Comparison of ENCODE assay signal across 8 cellular contexts in the genomic region with DNA sequence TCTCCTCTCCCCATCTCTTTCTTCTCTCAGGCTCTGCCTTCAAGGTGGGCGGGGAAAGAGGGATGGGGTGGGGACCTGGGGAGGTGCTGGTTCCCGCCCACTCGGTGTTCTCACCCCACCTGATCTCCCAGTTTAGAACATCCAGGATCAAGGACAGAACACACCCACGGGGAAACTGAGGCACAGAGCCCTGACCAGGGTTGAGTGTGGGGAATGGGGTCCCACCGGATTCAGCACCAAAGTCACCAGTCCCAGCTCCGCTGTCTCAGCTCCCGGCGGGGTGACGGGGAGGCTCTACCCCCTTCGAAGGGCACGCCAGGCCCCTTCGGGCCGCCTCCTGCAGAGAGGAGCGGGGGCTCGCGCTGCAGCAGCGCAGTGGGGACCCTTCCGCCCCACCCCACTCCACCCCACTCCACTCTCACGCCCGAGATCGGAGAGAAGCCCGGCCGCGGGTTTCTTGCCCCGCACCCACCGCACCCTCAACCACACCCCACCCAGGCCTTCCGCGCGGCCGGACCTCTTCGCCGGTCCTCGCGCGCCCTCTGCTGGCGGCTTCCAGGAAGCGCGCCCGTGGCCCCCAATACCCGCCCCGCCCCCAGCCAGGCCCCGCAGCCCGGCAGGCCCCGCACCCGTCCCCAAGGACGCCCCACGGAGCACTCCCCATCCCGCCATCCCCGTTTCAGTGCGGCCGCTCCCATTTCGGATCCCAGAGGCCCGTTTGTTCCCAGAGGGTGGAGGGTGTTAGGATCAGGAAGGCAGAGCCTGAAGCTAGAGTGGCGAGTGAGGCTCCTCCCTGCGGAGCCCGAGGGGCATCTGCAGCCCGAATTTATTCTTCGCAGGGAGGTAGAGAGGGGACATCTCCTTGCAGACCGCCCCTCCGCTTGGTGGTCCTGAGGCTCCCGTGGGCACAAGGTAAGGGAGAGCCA. TPM values are rescaled to one million over a fixed set of nuclear protein-coding genes. Genes with fewer than 3 reads are reported as not detected.
DNase-seq lines count a peak whose midpoint lies in the region; ATAC-seq and TF ChIP-seq lines count a peak whose summit lies in the region.

No MANE protein-coding gene starts in this region.

- peak; percentile 74 to 83 (median 76) for DNase-seq in CD4-positive, alpha-beta memory T cell
- DNase-seq in SJSA1 (ENCODE audit: low read depth in 1 of 2, low spot score in 2 of 2) (peak; percentile 69 to 75), glutamatergic neuron (peak; percentile 89), osteoblast (ENCODE audit: insufficient read length, low spot score, missing footprints) (peak; percentile 99), testis (peak; percentile 92)
- peak; percentile 81 for DNase-seq in activated naive CD4-positive, alpha-beta T cell treated with anti-CD3 and anti-CD28 coated beads for 36 hours

- H3K9me3 Mint-ChIP-seq in CD4-positive, alpha-beta memory T cell = peaks cover 0 to 3% (median 0%) of the 10 kb centered on the region in 8 donors
- H3K9me3 Mint-ChIP-seq in activated naive CD4-positive, alpha-beta T cell treated with anti-CD3 and anti-CD28 coated beads for 36 hours = no peaks in the 10 kb centered on the region
- H3K9me3 Mint-ChIP-seq in glutamatergic neuron (ENCODE audit: unreplicated experiment) = peaks cover 10% of the 10 kb centered on the region

- peaks cover 2 to 3% of the 10 kb centered on the region in 2 donors for H3K36me3 Mint-ChIP-seq in CD4-positive, alpha-beta memory T cell
- no peaks in the 10 kb centered on the region for H3K36me3 Mint-ChIP-seq in activated naive CD4-positive, alpha-beta T cell treated with anti-CD3 and anti-CD28 coated beads for 36 hours (ENCODE audit: low read depth)
- peaks cover 3% of the 10 kb centered on the region for H3K36me3 Mint-ChIP-seq in glutamatergic neuron (ENCODE audit: unreplicated experiment)

- peak; percentile 75 for ATAC-seq in GM19397 (IDR thresholded peaks at IDR 0.05; ENCODE audit: unreplicated experiment)

- POLR2A ChIA-PET in CD4-positive, alpha-beta memory T cell (lab: Charles Lee; ENCODE audit: partially characterized antibody) = interaction anchor here (0.6 to 1.3 kb wide), 3 partner anchors 103 to 406 kb away, joined by 3 read pairs; partner anchors contain the start of gene FBXW4

- no peak for TF ChIP-seq POLR2A in testis (IDR thresholded peaks at IDR 0.05)

- intact Hi-C loops in CD4-positive, alpha-beta memory T cell (cut with micrococcal nuclease) = loop anchor here (1.0 to 5.0 kb wide), 5 partner anchors 18 to 409 kb away; partner anchors contain the start of genes DPCD and POLL
- intact Hi-C loops in activated naive CD4-positive, alpha-beta T cell treated with anti-CD3 and anti-CD28 coated beads for 36 hours (cut with micrococcal nuclease) = loop anchor here (1.0 to 5.0 kb wide), 6 partner anchors 33 to 408 kb away; no protein-coding TSS in a partner anchor
- intact Hi-C loops in testis (cut with DNase I; ENCODE audit: low total_unique reads) = loop anchor here (5.0 kb wide), 1 partner anchor 353 kb away; no protein-coding TSS in a partner anchor

- H3K27ac Mint-ChIP-seq in CD4-positive, alpha-beta memory T cell = peak overlapping the region in 2 of 7 donors; percentile 17 to 42
- no peak overlapping the region for H3K27ac Mint-ChIP-seq in activated naive CD4-positive, alpha-beta T cell treated with anti-CD3 and anti-CD28 coated beads for 36 hours
- H3K27ac Mint-ChIP-seq in glutamatergic neuron (ENCODE audit: unreplicated experiment) = no peak overlapping the region

- H3K27me3 Mint-ChIP-seq in CD4-positive, alpha-beta memory T cell = peaks cover 25 to 42% of the 10 kb centered on the region in 2 donors
- peaks cover 42% of the 10 kb centered on the region for H3K27me3 Mint-ChIP-seq in activated naive CD4-positive, alpha-beta T cell treated with anti-CD3 and anti-CD28 coated beads for 36 hours (ENCODE audit: low read depth)
- peaks cover 16% of the 10 kb centered on the region for H3K27me3 Mint-ChIP-seq in glutamatergic neuron (ENCODE audit: unreplicated experiment)

- CTCF ChIA-PET in CD4-positive, alpha-beta memory T cell (lab: Charles Lee; ENCODE audit: partially characterized antibody) = interaction anchor here (0.6 to 4.4 kb wide), 28 partner anchors 8 to 408 kb away, joined by 3 to 52 read pairs (median 4); partner anchors contain the start of genes DPCD and POLL
- CTCF ChIA-PET in activated naive CD4-positive, alpha-beta T cell treated with anti-CD3 and anti-CD28 coated beads for 36 hours (lab: Charles Lee) = interaction anchor here (0.6 to 5.4 kb wide), 43 partner anchors 8 to 404 kb away, joined by 3 to 50 read pairs (median 4); partner anchors contain the start of genes DPCD and POLL

- H2AFZ ChIP-seq in osteoblast (ENCODE audit: low read length) = peak overlapping the region; percentile 96

- no peaks in the 10 kb centered on the region for H3K36me3 ChIP-seq in CD4-positive, alpha-beta memory T cell (ENCODE audit: insufficient read depth, low read length)
- H3K36me3 ChIP-seq in HUES48 (ENCODE audit: control insufficient read depth, insufficient read depth, low read length) (no peaks in the 10 kb centered on the region), SJSA1 (no peaks in the 10 kb centered on the region), osteoblast (ENCODE audit: insufficient read depth, low read length) (no peaks in the 10 kb centered on the region), testis (ENCODE audit: low read depth, missing control alignments) (no peaks in the 10 kb centered on the region)

- no peaks in the 10 kb centered on the region for H3K9me3 ChIP-seq in CD4-positive, alpha-beta memory T cell (ENCODE audit: control insufficient read depth in 1 of 2, low read length in 2 of 2)
- no peaks in the 10 kb centered on the region for H3K9me3 ChIP-seq in HUES48 (ENCODE audit: control insufficient read depth, insufficient read depth, low read length)
- peaks cover 5% of the 10 kb centered on the region; the same call in 1 of the 2 replicates for H3K9me3 ChIP-seq in SJSA1 (replicated peaks)
- H3K9me3 ChIP-seq in osteoblast (ENCODE audit: low read depth, low read length) = peaks cover 2% of the 10 kb centered on the region
- no peaks in the 10 kb centered on the region for H3K9me3 ChIP-seq in testis

- H3K79me2 ChIP-seq in osteoblast (ENCODE audit: insufficient read depth, low read length) = no peaks in the 10 kb centered on the region

- H3K4me1 Mint-ChIP-seq in CD4-positive, alpha-beta memory T cell = peaks cover 6 to 28% (median 9%) of the 10 kb centered on the region in 4 donors
- peaks cover 15% of the 10 kb centered on the region for H3K4me1 Mint-ChIP-seq in activated naive CD4-positive, alpha-beta T cell treated with anti-CD3 and anti-CD28 coated beads for 36 hours (ENCODE audit: low read depth)
- H3K4me1 Mint-ChIP-seq in glutamatergic neuron (ENCODE audit: low read depth, unreplicated experiment) = peaks cover 7% of the 10 kb centered on the region

- peaks cover 13% of the 10 kb centered on the region for H3K27me3 ChIP-seq in CD4-positive, alpha-beta memory T cell (ENCODE audit: insufficient read depth, low read length)
- H3K27me3 ChIP-seq in HUES48 (ENCODE audit: control insufficient read depth, insufficient read depth, low read length) = peaks cover 70% of the 10 kb centered on the region
- H3K27me3 ChIP-seq in SJSA1 (replicated peaks) = peaks cover 36% of the 10 kb centered on the region
- H3K27me3 ChIP-seq in osteoblast (ENCODE audit: insufficient read depth, low read length) = peaks cover 45% of the 10 kb centered on the region
- no peaks in the 10 kb centered on the region for H3K27me3 ChIP-seq in testis

- no peaks in the 10 kb centered on the region for H4K20me1 ChIP-seq in osteoblast (ENCODE audit: insufficient read depth, low read length)

- H3K9ac ChIP-seq in HUES48 (ENCODE audit: low read depth, low read length) = no peak overlapping the region; the same call in 1 of the 2 replicates

- 0 to 1% methylated on average over 12 to 60 of the region's 61 CpGs for WGBS in testis, 2 donors

- peaks cover 21% of the 10 kb centered on the region for H3K4me1 ChIP-seq in CD4-positive, alpha-beta memory T cell (ENCODE audit: insufficient read depth, low read length)
- peaks cover 7% of the 10 kb centered on the region; the same call in 1 of the 2 replicates for H3K4me1 ChIP-seq in HUES48 (ENCODE audit: control insufficient read depth, insufficient read depth, low read length)
- H3K4me1 ChIP-seq in SJSA1 (replicated peaks) = peaks cover 21% of the 10 kb centered on the region
- peaks cover 9% of the 10 kb centered on the region for H3K4me1 ChIP-seq in osteoblast (ENCODE audit: insufficient read depth, low read length)
- peaks cover 22% of the 10 kb centered on the region for H3K4me1 ChIP-seq in testis

- H3K4me3 ChIP-seq in CD4-positive, alpha-beta memory T cell (ENCODE audit: low read length in 2 of 2) = peak overlapping the region; percentile 23 to 68
- H3K4me3 ChIP-seq in HUES48 (ENCODE audit: low read depth, low read length) (peak overlapping the region; percentile 68), SJSA1 (peak overlapping the region; percentile 47), osteoblast (ENCODE audit: insufficient read depth, low read length) (peak overlapping the region; percentile 76), testis (peak overlapping the region; percentile 52 to 62)

- no peak overlapping the region for H3K27ac ChIP-seq in CD4-positive, alpha-beta memory T cell (ENCODE audit: low read depth, low read length)
- H3K27ac ChIP-seq in HUES48 (ENCODE audit: low read depth, low read length) (no peak overlapping the region), SJSA1 (no peak overlapping the region), osteoblast (ENCODE audit: low read depth, low read length) (no peak overlapping the region), testis (peak overlapping the region in 1 of 2 donors; percentile 31)

- peak overlapping the region; percentile 93 for H3K4me2 ChIP-seq in osteoblast (ENCODE audit: insufficient read depth, low read length)

- peak overlapping the region; percentile 38 to 76 (median 67) for H3K4me3 Mint-ChIP-seq in CD4-positive, alpha-beta memory T cell
- peak overlapping the region; percentile 62 for H3K4me3 Mint-ChIP-seq in activated naive CD4-positive, alpha-beta T cell treated with anti-CD3 and anti-CD28 coated beads for 36 hours
- H3K4me3 Mint-ChIP-seq in glutamatergic neuron (ENCODE audit: unreplicated experiment) = peak overlapping the region; percentile 81

- TF ChIP-seq CTCF in glutamatergic neuron (IDR thresholded peaks at IDR 0.05; ENCODE audit: partially characterized antibody, unreplicated experiment) = peak; percentile 98
- peak; percentile 52 for TF ChIP-seq CTCF in osteoblast (IDR thresholded peaks at IDR 0.05; ENCODE audit: extremely low read depth, low read depth, low read length)
- TF ChIP-seq CTCF in testis (IDR thresholded peaks at IDR 0.05) = peak; percentile 70 to 95 (median 73)

RNA-seq across cellular contexts. Expression of gene POLL, which starts 18.0 kb away (rescaled TPM):
- total RNA-seq in CD4-positive, alpha-beta memory T cell = 10 to 100 TPM; 57.0 to 59.3 TPM
- 10 to 100 TPM in 1 of 2 donors, 1 to 10 TPM in 1; 9.2 to 13.0 TPM for polyA plus RNA-seq in CD4-positive, alpha-beta memory T cell
- 7.2 and 9.8 TPM in 2 replicates for total RNA-seq in SJSA1 (2014; rRNA removed; shearing (Covaris generic))
- total RNA-seq in activated naive CD4-positive, alpha-beta T cell treated with anti-CD3 and anti-CD28 coated beads for 36 hours = 10 to 100 TPM; 28.1 to 29.0 TPM
- total RNA-seq in glutamatergic neuron (ENCODE audit: unreplicated experiment) (33.4 TPM), osteoblast (17.1 and 18.5 TPM in 2 replicates), testis (10 to 100 TPM; 50.3 to 53.5 TPM)
- 93.1 TPM for polyA plus RNA-seq in testis (ENCODE audit: insufficient read depth, low read depth, low replicate concordance)

RNA-seq across cellular contexts. Expression of gene DPCD, which starts 18.0 kb away (rescaled TPM):
- 1 to 10 TPM; 1.0 to 1.2 TPM for total RNA-seq in CD4-positive, alpha-beta memory T cell
- polyA plus RNA-seq in CD4-positive, alpha-beta memory T cell = 1 to 10 TPM; 1.4 to 1.9 TPM
- 34.8 and 60.6 TPM in 2 replicates for total RNA-seq in SJSA1 (2014; rRNA removed; shearing (Covaris generic))
- total RNA-seq in activated naive CD4-positive, alpha-beta T cell treated with anti-CD3 and anti-CD28 coated beads for 36 hours = 10 to 100 TPM; 13.8 to 14.1 TPM
- total RNA-seq in glutamatergic neuron (ENCODE audit: unreplicated experiment) (10.1 TPM), osteoblast (28.9 and 36.2 TPM in 2 replicates), testis (10 to 100 TPM; 70.9 to 87.6 TPM)
- 267 TPM for polyA plus RNA-seq in testis (ENCODE audit: insufficient read depth, low read depth, low replicate concordance)
